ENCODE assay signal across 25 cellular contexts in the genomic region with DNA sequence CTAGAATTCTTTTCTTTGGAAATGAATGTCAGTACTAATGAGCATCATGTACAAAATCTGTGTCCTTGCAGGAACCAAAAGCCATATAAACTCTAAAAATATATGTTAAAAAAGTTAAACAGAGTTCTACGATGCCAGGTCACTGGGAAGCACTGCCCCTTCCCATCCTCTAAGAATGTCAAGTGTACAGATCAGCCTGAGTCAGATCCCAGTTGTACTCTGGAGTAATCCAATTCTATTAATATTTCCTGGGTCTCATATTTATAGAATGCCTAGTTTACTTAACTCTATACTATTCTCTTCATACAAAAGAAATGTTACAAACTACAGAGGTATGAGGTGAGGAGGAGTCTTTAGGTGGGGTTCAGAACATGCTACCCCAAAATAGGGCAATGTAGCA.
"Had no signal": no experiment of that assay in that cellular context is flagged by ENCODE, and none has a peak within 500 bp of the region (broad histone marks: within the 10 kb centered on the region; RNA-seq: fewer than 3 reads in every experiment).

No MANE protein-coding gene starts in this region.

- H3K27ac Mint-ChIP-seq: effector memory CD8-positive, alpha-beta T cell; mesothelial cell of epicardium; naive thymus-derived CD4-positive, alpha-beta T cell; nephron; neural progenitor cell; progenitor cell of endocrine pancreas; stimulated activated effector memory CD8-positive, alpha-beta T cell treated with anti-CD3 and anti-CD28 coated beads, Interleukin-12 subunit alpha, Interleukin-12 subunit beta, amount 100 ng/mL, for 72 hours had no signal

- DNase-seq: dermis blood vessel endothelial cell; effector memory CD8-positive, alpha-beta T cell; erythroblast; esophagus squamous epithelium; kidney; mesenchymal stem cell; mucosa of descending colon; naive thymus-derived CD4-positive, alpha-beta T cell; stimulated activated CD4-positive, alpha-beta T cell treated with anti-CD3 and anti-CD28 coated beads, Interleukin-2, amount 100 ng/mL, for 24 hours; stimulated activated CD4-positive, alpha-beta T cell treated with anti-CD3 and anti-CD28 coated beads, Interleukin-4, amount 100 ng/mL, for 24 hours; stimulated activated naive CD4-positive, alpha-beta T cell treated with Interleukin-2 at 50 U/mL for 16 hours; stomach; tibial artery; upper lobe of left lung had no signal

- H3K4me3 ChIP-seq: coronary artery, esophagus squamous epithelium, mucosa of descending colon, neural progenitor cell, stomach, tibial artery, upper lobe of left lung had no signal

- H3K4me3 Mint-ChIP-seq: effector memory CD8-positive, alpha-beta T cell; mesothelial cell of epicardium; naive thymus-derived CD4-positive, alpha-beta T cell; nephron; neural progenitor cell; stimulated activated effector memory CD8-positive, alpha-beta T cell treated with anti-CD3 and anti-CD28 coated beads, Interleukin-12 subunit alpha, Interleukin-12 subunit beta, amount 100 ng/mL, for 72 hours had no signal

- H3K36me3 Mint-ChIP-seq: mesothelial cell of epicardium; neural progenitor cell; stimulated activated effector memory CD8-positive, alpha-beta T cell treated with anti-CD3 and anti-CD28 coated beads, Interleukin-12 subunit alpha, Interleukin-12 subunit beta, amount 100 ng/mL, for 72 hours had no signal

- H3K4me2 ChIP-seq: neural progenitor cell had no signal

- H3K4me1 Mint-ChIP-seq: naive thymus-derived CD4-positive, alpha-beta T cell; stimulated activated effector memory CD8-positive, alpha-beta T cell treated with anti-CD3 and anti-CD28 coated beads, Interleukin-12 subunit alpha, Interleukin-12 subunit beta, amount 100 ng/mL, for 72 hours had no signal

- H3K27me3 Mint-ChIP-seq: effector memory CD8-positive, alpha-beta T cell; progenitor cell of endocrine pancreas had no signal

- FAIRE-seq: endometrium, kidney, urothelium cell line had no signal

- H3K9ac ChIP-seq: neural progenitor cell, parathyroid adenoma had no signal

- H3K9me3 Mint-ChIP-seq: neural progenitor cell had no signal

- H3K9me3 ChIP-seq: mucosa of descending colon, upper lobe of left lung had no signal

- H3K36me3 ChIP-seq: esophagus squamous epithelium, neural progenitor cell, stomach, tibial artery, upper lobe of left lung had no signal

- H2AFZ ChIP-seq: neural progenitor cell, parathyroid adenoma had no signal

- H3K4me1 ChIP-seq: esophagus squamous epithelium, parathyroid adenoma, stomach, tibial artery, upper lobe of left lung had no signal

- H3K27ac ChIP-seq: coronary artery, esophagus squamous epithelium, neural progenitor cell, parathyroid adenoma, stomach, tibial artery, upper lobe of left lung had no signal

- ATAC-seq: effector memory CD8-positive, alpha-beta T cell; left lobe of liver; mucosa of descending colon; naive thymus-derived CD4-positive, alpha-beta T cell; sciatic nerve; stimulated activated effector memory CD8-positive, alpha-beta T cell treated with anti-CD3 and anti-CD28 coated beads, Interleukin-12 subunit alpha, Interleukin-12 subunit beta, amount 100 ng/mL, for 72 hours had no signal

- H3K79me2 ChIP-seq: parathyroid adenoma had no signal

- H3K27me3 ChIP-seq: esophagus squamous epithelium, neural progenitor cell, stomach, tibial artery, upper lobe of left lung had no signal
